14 cellular contexts compared by ENCODE assay signal in the genomic region with DNA sequence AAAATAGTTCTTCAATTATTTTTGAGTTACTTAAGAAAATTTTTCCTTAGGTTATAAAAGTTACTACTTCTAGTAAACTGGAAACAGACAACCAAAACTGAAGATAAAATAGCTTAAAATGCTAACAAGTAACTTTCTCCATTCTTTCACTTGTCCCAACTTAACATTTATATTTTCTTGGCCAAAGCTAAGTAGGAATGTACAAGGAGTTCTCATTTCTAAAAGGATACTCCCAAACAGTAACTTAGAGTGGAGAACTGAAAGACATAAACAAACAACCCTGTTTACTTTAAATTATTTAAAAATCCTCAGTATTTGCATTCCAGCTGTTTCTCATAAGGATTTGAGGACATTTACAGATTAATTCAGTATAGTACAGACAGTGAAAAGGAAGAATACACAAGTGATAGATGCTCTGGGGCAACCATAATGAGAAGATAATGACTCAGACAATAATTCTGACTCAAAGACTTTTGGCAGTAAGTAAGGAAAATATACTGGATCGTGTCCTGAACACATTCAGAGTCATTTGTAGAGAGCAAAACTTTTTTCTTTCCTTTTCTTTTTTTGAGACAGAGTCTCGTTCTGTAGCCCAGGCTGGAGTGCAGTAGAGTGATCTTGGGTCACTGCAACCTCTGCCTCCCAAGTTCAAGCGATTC. TPM values are rescaled to one million over a fixed set of nuclear protein-coding genes. Genes with fewer than 3 reads are reported as not detected.
A peak's percentile ranks its signal among the peaks of the same experiment; 100 is the strongest.
DNase-seq lines count a peak whose midpoint lies in the region; ATAC-seq, FAIRE-seq and TF ChIP-seq lines count a peak whose summit lies in the region.
"Had no signal": no experiment of that assay in that cellular context is flagged by ENCODE, and none has a peak within 500 bp of the region (broad histone marks: within the 10 kb centered on the region; RNA-seq: fewer than 3 reads in every experiment).

No MANE protein-coding gene starts in this region.

- TF ChIP-seq CTCF in HFFc6 (IDR thresholded peaks at IDR 0.05) (no peak), mammary epithelial cell (conservative IDR thresholded peaks at IDR 0.05 in 1 of 2, IDR thresholded peaks at IDR 0.05 in 1 of 2; ENCODE audit: extremely low read depth in 1 of 2, insufficient read depth in 1 of 2, low read depth in 1 of 2, low read length in 2 of 2) (no peak), right atrium auricular region (IDR thresholded peaks at IDR 0.05) (no peak), stomach (IDR thresholded peaks at IDR 0.05) (no peak), HepG2 (CRISPR knock-in tag; IDR thresholded peaks at IDR 0.05) (no peak)

- H3K4me3 ChIP-seq in mammary epithelial cell (replicated peaks in 1 of 3; ENCODE audit: insufficient read depth in 1 of 3, low read depth in 2 of 3, low read length in 3 of 3) = no peak overlapping the region
- no peak overlapping the region for H3K4me3 ChIP-seq in right atrium auricular region
- H3K4me3 ChIP-seq in stomach = no peak overlapping the region
- H3K4me3 ChIP-seq in HepG2 (replicated peaks in 1 of 3; ENCODE audit: insufficient read depth in 1 of 3, low read depth in 2 of 3, low read length in 3 of 3) = no peak overlapping the region

- peak overlapping the region; percentile 90 for H3K27ac Mint-ChIP-seq in HFFc6
- H3K27ac Mint-ChIP-seq: activated naive CD4-positive, alpha-beta T cell treated with anti-CD3 and anti-CD28 coated beads, Interleukin-2, amount 10 ng/mL, durations not matched to agents 7 days and 5 days had no signal

- H4K20me1 ChIP-seq in mammary epithelial cell (ENCODE audit: insufficient read depth, low read length) (no peaks in the 10 kb centered on the region), HepG2 (ENCODE audit: insufficient read depth, low read length) (no peaks in the 10 kb centered on the region)

- DNase-seq in HFFc6 (peak; percentile 80), mammary epithelial cell (peak; percentile 70), right atrium auricular region (ENCODE audit: low spot score) (no peak), stomach (no peak), NCI-H69 (lab: John Stamatoyannopoulos, UW) (no peak), NCI-H1694 (lab: John Stamatoyannopoulos, UW) (no peak), HepG2 (ENCODE audit: low spot score) (no peak)
- DNase-seq: activated CD4-positive, alpha-beta T cell treated with anti-CD3 and anti-CD28 coated beads, Interleukin-2, amount 50 U/mL, for 4 hours; activated naive CD4-positive, alpha-beta T cell treated with anti-CD3 and anti-CD28 coated beads, Interleukin-2, amount 10 ng/mL, durations not matched to agents 7 days and 5 days; effector memory CD4-positive, alpha-beta T cell; NCI-H2227 treated with DMSO at 0.1 percent for 48 hours; retina had no signal

- H3K9ac ChIP-seq in mammary epithelial cell (ENCODE audit: insufficient read depth, low read length) = no peak overlapping the region
- H3K9ac ChIP-seq in HepG2 (ENCODE audit: insufficient read depth, low read depth, low read length) = no peak overlapping the region
- H3K9ac ChIP-seq: KMS-11 had no signal

- CTCF ChIA-PET in mammary epithelial cell (lab: Charles Lee; ENCODE audit: low non-redundant PET) (no interaction called here), HepG2 (lab: Yijun Ruan, JAX; ENCODE audit: low intra/inter-chr PET ratio, low total read pairs) (no interaction called here)

- H3K4me1 ChIP-seq in mammary epithelial cell (ENCODE audit: insufficient read depth, low read length) (peaks cover 37% of the 10 kb centered on the region), right atrium auricular region (no peaks in the 10 kb centered on the region), stomach (peaks cover 9 to 45% (median 18%) of the 10 kb centered on the region in 4 donors), HepG2 (ENCODE audit: insufficient read depth, low read length) (peaks cover 6% of the 10 kb centered on the region; the same call in 1 of the 2 replicates)

- no peak overlapping the region for H2AFZ ChIP-seq in mammary epithelial cell (ENCODE audit: low read depth, low read length)
- no peak overlapping the region for H2AFZ ChIP-seq in HepG2 (ENCODE audit: low read length)

- H3K4me2 ChIP-seq in mammary epithelial cell (ENCODE audit: insufficient read depth, low read depth, low read length) = peak overlapping the region; percentile 24
- H3K4me2 ChIP-seq in HepG2 (ENCODE audit: low read depth, low read length) = no peak overlapping the region
- H3K4me2 ChIP-seq: KMS-11 had no signal

- BruUV-seq in mammary epithelial cell (replicated peaks; lab: Mats Ljungman, UMichigan) (no TSS peak), HepG2 (replicated peaks; lab: Mats Ljungman, UMichigan) (no TSS peak)

- in situ Hi-C loops in mammary epithelial cell (cut with MboI; ENCODE audit: low sequenced_read_pairs in 2 of 2) = no loop called here
- in situ Hi-C loops in HepG2 (cut with HindIII; ENCODE audit: extremely low pct_ligation_motif_present, low pct_unique_long_range_greater_than_20kb) = no loop called here

- dilution Hi-C loops in mammary epithelial cell (cut with HindIII; ENCODE audit: low sequenced_read_pairs) = no loop called here

- H3K36me3 Mint-ChIP-seq in HFFc6 (ENCODE audit: low read depth) = peaks cover 16% of the 10 kb centered on the region

- TF ChIP-seq RAD21 in HepG2 (CRISPR knock-in tag; IDR thresholded peaks at IDR 0.05) = no peak

- H3K9me3 ChIP-seq in mammary epithelial cell (replicated peaks; ENCODE audit: insufficient read depth, low read length) (no peaks in the 10 kb centered on the region), right atrium auricular region (no peaks in the 10 kb centered on the region), stomach (no peaks in the 10 kb centered on the region), HepG2 (ENCODE audit: low read length) (no peaks in the 10 kb centered on the region)

- peaks cover 59% of the 10 kb centered on the region for H3K4me1 Mint-ChIP-seq in HFFc6 (ENCODE audit: low read depth)

- intact Hi-C loops in mammary epithelial cell (cut with micrococcal nuclease) = loop anchor here (1.0 kb wide), 1 partner anchor 29 kb away; no protein-coding TSS in a partner anchor
- intact Hi-C loops in stomach (cut with DNase I; ENCODE audit: low total_unique reads) = no loop called here
- intact Hi-C loops in HepG2 (cut with micrococcal nuclease; ENCODE audit: unreplicated experiment) = no loop called here

- peaks cover 11% of the 10 kb centered on the region for H3K36me3 ChIP-seq in mammary epithelial cell (ENCODE audit: insufficient read depth, low read length)
- H3K36me3 ChIP-seq in right atrium auricular region = peaks cover 26% of the 10 kb centered on the region
- H3K36me3 ChIP-seq in stomach = peaks cover 0 to 43% (median 26%) of the 10 kb centered on the region in 4 donors
- H3K36me3 ChIP-seq in HepG2 (replicated peaks in 1 of 2; ENCODE audit: control insufficient read depth in 1 of 2, insufficient read depth in 2 of 2, low read length in 2 of 2) = peaks cover 5 to 16% of the 10 kb centered on the region in 2 experiments; a peak in 4 of 5 replicates

- TF ChIP-seq EP300 in stomach (IDR thresholded peaks at IDR 0.05) = no peak
- TF ChIP-seq EP300 in HepG2 (IDR thresholded peaks at IDR 0.05; ENCODE audit: low read depth in 2 of 2, low read length in 2 of 2) = no peak
- no peak for TF ChIP-seq EP300 in HepG2 (CRISPR knock-in tag; IDR thresholded peaks at IDR 0.05; ENCODE audit: borderline replicate concordance)

- no peak for FAIRE-seq in HepG2 (lab: Jason Lieb, UNC)

- H3K27me3 Mint-ChIP-seq in HFFc6 (ENCODE audit: insufficient read depth) = no peaks in the 10 kb centered on the region
- H3K27me3 Mint-ChIP-seq: activated naive CD4-positive, alpha-beta T cell treated with anti-CD3 and anti-CD28 coated beads, Interleukin-2, amount 10 ng/mL, durations not matched to agents 7 days and 5 days had no signal

- H3K9me3 Mint-ChIP-seq in HFFc6 = no peaks in the 10 kb centered on the region
- H3K9me3 Mint-ChIP-seq: activated naive CD4-positive, alpha-beta T cell treated with anti-CD3 and anti-CD28 coated beads, Interleukin-2, amount 10 ng/mL, durations not matched to agents 7 days and 5 days had no signal

- peak overlapping the region; percentile 56 for H3K27ac ChIP-seq in mammary epithelial cell (ENCODE audit: insufficient read depth, low read depth, low read length)
- H3K27ac ChIP-seq in right atrium auricular region = peak overlapping the region; percentile 12 to 39
- H3K27ac ChIP-seq in stomach = peak overlapping the region in 4 of 5 donors; percentile 31 to 47 (median 40)
- no peak overlapping the region for H3K27ac ChIP-seq in HepG2 (ENCODE audit: extremely low read length, insufficient read depth, low read length)
- H3K27ac ChIP-seq: KMS-11 had no signal

- POLR2A ChIA-PET in HepG2 (lab: Yijun Ruan, JAX) = no interaction called here

- ATAC-seq in GM19395 (IDR thresholded peaks at IDR 0.05; ENCODE audit: unreplicated experiment) = no peak
- no peak for ATAC-seq in HepG2

- 29% methylated on average over 3 of the region's 3 CpGs for WGBS in mammary epithelial cell (ENCODE audit: low coverage, missing lambda C conversion rate)
- 53 to 80% (median 67%) methylated on average over 3 of the region's 3 CpGs for WGBS in stomach, 5 donors
- 96% methylated on average over 3 of the region's 3 CpGs for WGBS in HepG2 (ENCODE audit: low lambda C conversion rate)

- peaks cover 16% of the 10 kb centered on the region for H3K79me2 ChIP-seq in mammary epithelial cell (ENCODE audit: insufficient read depth, low read length)
- no peaks in the 10 kb centered on the region for H3K79me2 ChIP-seq in HepG2 (ENCODE audit: insufficient read depth, low read length)

- TF ChIP-seq POLR2A in stomach (IDR thresholded peaks at IDR 0.05) (no peak), HepG2 (IDR thresholded peaks at IDR 0.05; ENCODE audit: insufficient read depth in 1 of 2, low read depth in 2 of 2, low read length in 2 of 2) (no peak)

- H3K27me3 ChIP-seq in mammary epithelial cell (ENCODE audit: insufficient read depth, low read length) (no peaks in the 10 kb centered on the region), right atrium auricular region (no peaks in the 10 kb centered on the region), stomach (no peaks in the 10 kb centered on the region), HepG2 (ENCODE audit: control insufficient read depth in 1 of 2, insufficient read depth in 2 of 2, low read length in 2 of 2) (no peaks in the 10 kb centered on the region)

- H3K4me3 Mint-ChIP-seq in HFFc6 = peak overlapping the region; percentile 80
- H3K4me3 Mint-ChIP-seq: activated naive CD4-positive, alpha-beta T cell treated with anti-CD3 and anti-CD28 coated beads, Interleukin-2, amount 10 ng/mL, durations not matched to agents 7 days and 5 days had no signal

RNA-seq across cellular contexts. Expression of gene ANXA2, which starts 29.2 kb away (rescaled TPM):
- 1,000 to 10,000 TPM; 4,445 to 5,074 (median 4,643) TPM for total RNA-seq in HFFc6 (2021; fragmentation: NEBNext Ultra II Directional; extraction: Animal tissue kit (Norgen Biotek cat#: 25700))
- total RNA-seq in mammary epithelial cell (1,000 to 10,000 TPM; 5,384 to 5,597 TPM), right atrium auricular region (100 to 1,000 TPM; 214 to 388 TPM), stomach (1,000 to 10,000 TPM in 1 of 5 donors, 100 to 1,000 TPM in 4; 292 to 1,332 (median 460) TPM), HepG2 (2016; rRNA removed; fragmentation: Illumina TruSeq; extraction: Trizol) (196 and 233 TPM in 2 replicates)
- polyA plus RNA-seq in mammary epithelial cell (10,424 TPM), stomach (100 to 1,000 TPM; 600 to 928 (median 774) TPM), HepG2 (2011; rRNA removed) (530 and 613 TPM in 2 replicates)
- 5,891 TPM for polyA minus RNA-seq in mammary epithelial cell
- total RNA-seq in HepG2 (2016; cell fraction: cytosol; rRNA removed; fragmentation: Illumina TruSeq; extraction: Trizol; ENCODE audit: low read depth) = 267 and 332 TPM in 2 replicates
- total RNA-seq in HepG2 (2016; cell fraction: insoluble cytoplasmic fraction; rRNA removed; fragmentation: Illumina TruSeq; extraction: Trizol) = 199 and 222 TPM in 2 replicates
- 458 TPM in 2 replicates for total RNA-seq in HepG2 (2016; cell fraction: membrane; rRNA removed; fragmentation: Illumina TruSeq; extraction: Trizol)
- 71.2 and 77.0 TPM in 2 replicates for total RNA-seq in HepG2 (2016; cell fraction: nucleus; rRNA removed; fragmentation: Illumina TruSeq; extraction: Trizol)
- polyA plus RNA-seq in HepG2 (2011; cell fraction: cytosol; rRNA removed) = 1,111 and 1,129 TPM in 2 replicates
- 334 and 382 TPM in 2 replicates for polyA plus RNA-seq in HepG2 (2011; cell fraction: nucleus; rRNA removed)
- polyA plus RNA-seq in HepG2 (2012) = 408 and 609 TPM in 2 replicates
- polyA plus RNA-seq in HepG2 (2016; cell fraction: cytosol; fragmentation: Illumina TruSeq; extraction: Trizol; ENCODE audit: low read depth) = 359 and 376 TPM in 2 replicates
- polyA plus RNA-seq in HepG2 (2016; cell fraction: insoluble cytoplasmic fraction; fragmentation: Illumina TruSeq; extraction: Trizol; ENCODE audit: low read depth) = 206 and 224 TPM in 2 replicates
- polyA plus RNA-seq in HepG2 (2016; cell fraction: membrane; fragmentation: Illumina TruSeq; extraction: Trizol; ENCODE audit: low read depth) = 410 and 414 TPM in 2 replicates
- polyA plus RNA-seq in HepG2 (2016; cell fraction: nucleus; fragmentation: Illumina TruSeq; extraction: Trizol; ENCODE audit: insufficient read depth, low read depth) = 104 and 114 TPM in 2 replicates
- polyA minus RNA-seq in HepG2 (2011; rRNA and poly(A)+ RNA removed; ENCODE audit: low replicate concordance) = 575 and 2,115 TPM in 2 replicates
- 200 and 206 TPM in 2 replicates for polyA minus RNA-seq in HepG2 (2011; cell fraction: cytosol; rRNA and poly(A)+ RNA removed)
- polyA minus RNA-seq in HepG2 (2011; cell fraction: nucleus; rRNA and poly(A)+ RNA removed) = 181 and 211 TPM in 2 replicates

RNA-seq across cellular contexts. Expression of gene ICE2, which starts 51.9 kb away (rescaled TPM):
- 10 to 100 TPM; 29.3 to 36.9 (median 33.8) TPM for total RNA-seq in HFFc6 (2021; fragmentation: NEBNext Ultra II Directional; extraction: Animal tissue kit (Norgen Biotek cat#: 25700))
- total RNA-seq in mammary epithelial cell (10 to 100 TPM; 31.2 to 48.0 TPM), right atrium auricular region (10 to 100 TPM; 10.6 to 12.6 TPM), stomach (100 to 1,000 TPM in 1 of 5 donors, 10 to 100 TPM in 4; 17.4 to 127 (median 41.9) TPM), HepG2 (2016; rRNA removed; fragmentation: Illumina TruSeq; extraction: Trizol) (26.4 and 40.9 TPM in 2 replicates)
- polyA plus RNA-seq in mammary epithelial cell (17.3 TPM), stomach (10 to 100 TPM; 10.5 to 30.9 (median 10.9) TPM), HepG2 (2011; rRNA removed) (20.5 and 24.8 TPM in 2 replicates)
- polyA minus RNA-seq in mammary epithelial cell = 23.4 TPM
- total RNA-seq in HepG2 (2016; cell fraction: cytosol; rRNA removed; fragmentation: Illumina TruSeq; extraction: Trizol; ENCODE audit: low read depth) = 6.4 and 8.6 TPM in 2 replicates
- 23.8 and 38.6 TPM in 2 replicates for total RNA-seq in HepG2 (2016; cell fraction: insoluble cytoplasmic fraction; rRNA removed; fragmentation: Illumina TruSeq; extraction: Trizol)
- 19.6 and 21.3 TPM in 2 replicates for total RNA-seq in HepG2 (2016; cell fraction: membrane; rRNA removed; fragmentation: Illumina TruSeq; extraction: Trizol)
- total RNA-seq in HepG2 (2016; cell fraction: nucleus; rRNA removed; fragmentation: Illumina TruSeq; extraction: Trizol) = 41.9 and 47.8 TPM in 2 replicates
- 11.0 and 15.0 TPM in 2 replicates for polyA plus RNA-seq in HepG2 (2011; cell fraction: cytosol; rRNA removed)
- 20.0 and 21.2 TPM in 2 replicates for polyA plus RNA-seq in HepG2 (2011; cell fraction: nucleus; rRNA removed)
- 20.7 and 23.9 TPM in 2 replicates for polyA plus RNA-seq in HepG2 (2012)
- polyA plus RNA-seq in HepG2 (2016; cell fraction: cytosol; fragmentation: Illumina TruSeq; extraction: Trizol; ENCODE audit: low read depth) = 9.1 and 9.3 TPM in 2 replicates
- 35.5 and 42.1 TPM in 2 replicates for polyA plus RNA-seq in HepG2 (2016; cell fraction: insoluble cytoplasmic fraction; fragmentation: Illumina TruSeq; extraction: Trizol; ENCODE audit: low read depth)
- 13.2 and 14.7 TPM in 2 replicates for polyA plus RNA-seq in HepG2 (2016; cell fraction: membrane; fragmentation: Illumina TruSeq; extraction: Trizol; ENCODE audit: low read depth)
- 34.0 and 49.3 TPM in 2 replicates for polyA plus RNA-seq in HepG2 (2016; cell fraction: nucleus; fragmentation: Illumina TruSeq; extraction: Trizol; ENCODE audit: insufficient read depth, low read depth)
- polyA minus RNA-seq in HepG2 (2011; rRNA and poly(A)+ RNA removed; ENCODE audit: low replicate concordance) = 28.7 and 67.9 TPM in 2 replicates
- polyA minus RNA-seq in HepG2 (2011; cell fraction: cytosol; rRNA and poly(A)+ RNA removed) = 12.0 and 16.0 TPM in 2 replicates
- 113 and 126 TPM in 2 replicates for polyA minus RNA-seq in HepG2 (2011; cell fraction: nucleus; rRNA and poly(A)+ RNA removed)

Comparison
In these comparisons a context has a peak if more than half of its experiments do, and no peak if none do; other contexts are left out.
1. DNase-seq: peak in HFFc6 (single experiment) and mammary epithelial cell (single experiment); none in right atrium auricular region (single experiment), stomach (single experiment), NCI-H69 (single experiment), NCI-H1694 (single experiment) and HepG2 (single experiment).